In genomic region chrX:45596190-45596808, GRCh38 we compare ENCODE assay signal across 22 cellular contexts.
DNase-seq lines count a peak whose midpoint lies in the region; ATAC-seq, FAIRE-seq and TF ChIP-seq lines count a peak whose summit lies in the region.
"Had no signal": no experiment of that assay in that cellular context is flagged by ENCODE, and none has a peak within 500 bp of the region (broad histone marks: within the 10 kb centered on the region; RNA-seq: fewer than 3 reads in every experiment).

No MANE protein-coding gene starts in this region.

- H3K4me3 ChIP-seq in A549 (no peak overlapping the region), IMR-90 (ENCODE audit: insufficient read depth, low read depth, low read length) (no peak overlapping the region), choroid plexus epithelial cell (ENCODE audit: low read depth, low read length) (no peak overlapping the region)
- H3K4me3 ChIP-seq: testis had no signal

- H3K4ac ChIP-seq in IMR-90 (ENCODE audit: low read depth, low read length): no peak overlapping the region

- H2AK9ac ChIP-seq in IMR-90 (replicated peaks; ENCODE audit: low read depth, low read length, poor library complexity): no peak overlapping the region

- BruUV-seq in IMR-90 (replicated peaks; lab: Mats Ljungman, UMichigan): no TSS peak

- no peak for TF ChIP-seq RAD21 in A549 (conservative IDR thresholded peaks at IDR 0.05 in 1 of 2, IDR thresholded peaks at IDR 0.05 in 1 of 2)
- TF ChIP-seq RAD21 in IMR-90 (IDR thresholded peaks at IDR 0.05; ENCODE audit: low read length): no peak

- no peak for TF ChIP-seq POLR2A in A549 (IDR thresholded peaks at IDR 0.05; ENCODE audit: low read length)
- TF ChIP-seq POLR2A in IMR-90 (IDR thresholded peaks at IDR 0.05; ENCODE audit: low read depth, low read length): no peak

- H3K79me1 ChIP-seq in IMR-90 (ENCODE audit: low read depth in 1 of 2, low read length in 2 of 2): no peaks in the 10 kb centered on the region

- no peak overlapping the region for H3K18ac ChIP-seq in IMR-90 (ENCODE audit: low read depth, low read length)

- no peak overlapping the region; the same call in 1 of the 2 replicates for H2BK120ac ChIP-seq in IMR-90 (ENCODE audit: low read depth, low read length)

- intact Hi-C loops in IMR-90 (cut with micrococcal nuclease): loop anchor here (5.0 kb wide), 1 partner anchor 79 kb away; no protein-coding TSS in a partner anchor

- no peak overlapping the region for H3K14ac ChIP-seq in IMR-90 (replicated peaks; ENCODE audit: low read depth, low read length)

- no peak overlapping the region for H2AFZ ChIP-seq in IMR-90 (replicated peaks; ENCODE audit: low read length, poor library complexity)

- H3K4me3 Mint-ChIP-seq in activated CD4-positive, alpha-beta T cell treated with anti-CD3 and anti-CD28 coated beads, Interleukin-2, amount 10 ng/mL, durations not matched to agents 7 days and 5 days: no peak overlapping the region
- H3K4me3 Mint-ChIP-seq: activated naive CD8-positive, alpha-beta T cell; activated T-cell treated with anti-CD3 and anti-CD28 coated beads, Interleukin-2, amount 50 U/mL, for 72 hours; brain; CD14-positive monocyte; T-helper 1 cell treated with Interleukin-12 subunit alpha and Interleukin-12 subunit beta and Interleukin-4 antibody, amounts not matched to agents 30 μg/mL and 1 μg/mL, for 36 hours had no signal

- H3K4me1 Mint-ChIP-seq in activated CD4-positive, alpha-beta T cell treated with anti-CD3 and anti-CD28 coated beads, Interleukin-2, amount 10 ng/mL, durations not matched to agents 7 days and 5 days: no peaks in the 10 kb centered on the region
- H3K4me1 Mint-ChIP-seq: CD14-positive monocyte had no signal

- 57% methylated on average over 2 of the region's 2 CpGs for WGBS in A549 (ENCODE audit: missing lambda C conversion rate)
- WGBS in IMR-90 (ENCODE audit: extremely low coverage in 2 of 2, insufficient read length in 1 of 2), 2 experiments: 100% methylated on average over 1 of the region's 2 CpGs; no CpG with 5 or more reads in 1 of the 2 experiments

- no peak overlapping the region for H4K91ac ChIP-seq in IMR-90 (ENCODE audit: insufficient read depth, low read depth, low read length)

- no peak for TF ChIP-seq EP300 in A549 (IDR thresholded peaks at IDR 0.05)

- H3K36me3 ChIP-seq in IMR-90 (ENCODE audit: control insufficient read depth, insufficient read depth, low read length): no peaks in the 10 kb centered on the region

- H3K9me3 ChIP-seq in A549 (no peaks in the 10 kb centered on the region), IMR-90 (ENCODE audit: control insufficient read depth, insufficient read depth, low read length) (no peaks in the 10 kb centered on the region)
- H3K9me3 ChIP-seq: testis had no signal

- in situ Hi-C loops in IMR-90 (cut with MboI; ENCODE audit: low sequenced_read_pairs): no loop called here

- H3K4me1 ChIP-seq in A549 (no peaks in the 10 kb centered on the region), IMR-90 (ENCODE audit: control insufficient read depth, insufficient read depth, low read length) (no peaks in the 10 kb centered on the region)
- H3K4me1 ChIP-seq: testis had no signal

- DNase-seq in A549 (ENCODE audit: low read depth in 1 of 2, low spot score in 1 of 2) (no peak), IMR-90 (peak; percentile 3), choroid plexus epithelial cell (ENCODE audit: low read depth) (peak; percentile 45), left lobe of liver (ENCODE audit: low spot score) (no peak), NCI-H2196 treated with DMSO at 0.1 percent for 48 hours (lab: John Stamatoyannopoulos, UW; ENCODE audit: unreplicated experiment) (no peak)
- DNase-seq in activated CD4-positive, alpha-beta T cell treated with anti-CD3 and anti-CD28 coated beads, Interleukin-2, amount 10 ng/mL, durations not matched to agents 7 days and 5 days: no peak
- DNase-seq: activated T-cell treated with anti-CD3 and anti-CD28 coated beads, Interleukin-2, amount 50 U/mL, for 72 hours; hypothalamus; midbrain; NCI-H1048; NCI-H2081 treated with DMSO at 0.1 percent for 48 hours; NCI-H524; SHP77 treated with DMSO at 0.1 percent for 48 hours; stimulated activated CD4-positive, alpha-beta T cell treated with anti-CD3 and anti-CD28 coated beads, Interleukin-12 subunit alpha, Interleukin-12 subunit beta, amount 100 ng/mL, for 4 hours; testis had no signal

- no peak overlapping the region for H2BK20ac ChIP-seq in IMR-90 (ENCODE audit: low read depth, low read length)

- dilution Hi-C loops in IMR-90 (cut with HindIII; ENCODE audit: low sequenced_read_pairs, unreplicated experiment): no loop called here

- peak; percentile 28 for FAIRE-seq in A549 (lab: Jason Lieb, UNC)

- H3K4me2 ChIP-seq in A549: no peak overlapping the region
- peak overlapping the region; percentile 7; the same call in 1 of the 2 replicates for H3K4me2 ChIP-seq in IMR-90 (ENCODE audit: low read depth, low read length)

- peak overlapping the region; percentile 49 for H2BK5ac ChIP-seq in IMR-90 (ENCODE audit: low read depth, low read length, poor library complexity, severe bottlenecking)

- H3K27ac Mint-ChIP-seq in activated CD4-positive, alpha-beta T cell treated with anti-CD3 and anti-CD28 coated beads, Interleukin-2, amount 10 ng/mL, durations not matched to agents 7 days and 5 days: no peak overlapping the region
- H3K27ac Mint-ChIP-seq: activated naive CD8-positive, alpha-beta T cell; activated T-cell treated with anti-CD3 and anti-CD28 coated beads, Interleukin-2, amount 50 U/mL, for 72 hours; brain; CD14-positive monocyte; T-helper 1 cell treated with Interleukin-12 subunit alpha and Interleukin-12 subunit beta and Interleukin-4 antibody, amounts not matched to agents 30 μg/mL and 1 μg/mL, for 36 hours had no signal

- H3K27ac ChIP-seq in A549 (no peak overlapping the region), IMR-90 (ENCODE audit: insufficient read depth, low read length) (no peak overlapping the region)
- H3K27ac ChIP-seq: HL-60, testis had no signal

- CTCF ChIA-PET in A549 (lab: Yijun Ruan, JAX): no interaction called here
- CTCF ChIA-PET in IMR-90 (lab: Yijun Ruan, JAX): no interaction called here
- CTCF ChIA-PET in activated CD4-positive, alpha-beta T cell treated with anti-CD3 and anti-CD28 coated beads, Interleukin-2, amount 10 ng/mL, durations not matched to agents 7 days and 5 days (lab: Charles Lee): no interaction called here

- H4K8ac ChIP-seq in IMR-90 (ENCODE audit: low read depth in 2 of 2, low read length in 2 of 2): 0 out of 4 replicates have a peak overlapping the region, but pooled peaks of 1 of the 2 experiments have one; percentile 12

- H3K36me3 Mint-ChIP-seq in activated CD4-positive, alpha-beta T cell treated with anti-CD3 and anti-CD28 coated beads, Interleukin-2, amount 10 ng/mL, durations not matched to agents 7 days and 5 days (ENCODE audit: low read depth): no peaks in the 10 kb centered on the region
- H3K36me3 Mint-ChIP-seq: activated naive CD8-positive, alpha-beta T cell; brain; CD14-positive monocyte had no signal

- H3K27me3 Mint-ChIP-seq in activated CD4-positive, alpha-beta T cell treated with anti-CD3 and anti-CD28 coated beads, Interleukin-2, amount 10 ng/mL, durations not matched to agents 7 days and 5 days: no peaks in the 10 kb centered on the region
- H3K27me3 Mint-ChIP-seq: activated naive CD8-positive, alpha-beta T cell had no signal

- H3K9ac ChIP-seq in IMR-90 (ENCODE audit: low read depth, low read length): no peak overlapping the region

- no peaks in the 10 kb centered on the region for H4K20me1 ChIP-seq in IMR-90 (ENCODE audit: insufficient read depth, low read length)

- peaks cover 2% of the 10 kb centered on the region for H3K9me3 Mint-ChIP-seq in activated CD4-positive, alpha-beta T cell treated with anti-CD3 and anti-CD28 coated beads, Interleukin-2, amount 10 ng/mL, durations not matched to agents 7 days and 5 days

- no peak overlapping the region for H3K56ac ChIP-seq in IMR-90 (ENCODE audit: extremely low read depth, insufficient read depth, low read length)

- no peak overlapping the region for H4K5ac ChIP-seq in IMR-90 (ENCODE audit: low read depth, low read length)

- no peak overlapping the region for H2BK15ac ChIP-seq in IMR-90 (ENCODE audit: low read depth, low read length)

- no peak overlapping the region for H3K23ac ChIP-seq in IMR-90 (ENCODE audit: low read depth, low read length)

- POLR2A ChIA-PET in A549 (lab: Yijun Ruan, JAX): no interaction called here
- POLR2A ChIA-PET in IMR-90 (lab: Charles Lee; ENCODE audit: unreplicated experiment): no interaction called here
- POLR2A ChIA-PET in activated CD4-positive, alpha-beta T cell treated with anti-CD3 and anti-CD28 coated beads, Interleukin-2, amount 10 ng/mL, durations not matched to agents 7 days and 5 days (lab: Charles Lee): no interaction called here

- no peaks in the 10 kb centered on the region for H3K9me1 ChIP-seq in IMR-90 (ENCODE audit: insufficient read depth, low read length)

- TF ChIP-seq CTCF in A549 (IDR thresholded peaks at IDR 0.05) (no peak), IMR-90 (conservative IDR thresholded peaks at IDR 0.05; ENCODE audit: low read depth, low read length) (0 out of 2 replicates have a peak, but pooled peaks have one; percentile 8), choroid plexus epithelial cell (conservative IDR thresholded peaks at IDR 0.05; ENCODE audit: low read depth, low read length) (no peak)

- ATAC-seq in A549: no peak
- ATAC-seq in IMR-90 (ENCODE audit: low read depth): no peak; the same call in 1 of the 2 replicates
- ATAC-seq in left lobe of liver: peak; percentile 72
- no peak for ATAC-seq in HG03175 (IDR thresholded peaks at IDR 0.05; ENCODE audit: unreplicated experiment)
- no peak for ATAC-seq in HG03280 (IDR thresholded peaks at IDR 0.05; ENCODE audit: unreplicated experiment)
- ATAC-seq: activated T-cell treated with anti-CD3 and anti-CD28 coated beads, Interleukin-2, amount 50 U/mL, for 72 hours had no signal

- H2AK5ac ChIP-seq in IMR-90 (ENCODE audit: low read depth, low read length): no peak overlapping the region

- peaks cover 2% of the 10 kb centered on the region; the same call in 1 of the 2 replicates for H3K27me3 ChIP-seq in IMR-90 (ENCODE audit: control insufficient read depth, insufficient read depth, low read length)
- H3K27me3 ChIP-seq: testis had no signal

TF ChIP-seq in A549, 52 proteins besides CTCF, POLR2A, EP300 and RAD21 (continues in another document):
- TF ChIP-seq, protein P1, sequence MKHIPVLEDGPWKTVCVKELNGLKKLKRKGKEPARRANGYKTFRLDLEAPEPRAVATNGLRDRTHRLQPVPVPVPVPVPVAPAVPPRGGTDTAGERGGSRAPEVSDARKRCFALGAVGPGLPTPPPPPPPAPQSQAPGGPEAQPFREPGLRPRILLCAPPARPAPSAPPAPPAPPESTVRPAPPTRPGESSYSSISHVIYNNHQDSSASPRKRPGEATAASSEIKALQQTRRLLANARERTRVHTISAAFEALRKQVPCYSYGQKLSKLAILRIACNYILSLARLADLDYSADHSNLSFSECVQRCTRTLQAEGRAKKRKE (CRISPR knock-in tag; IDR thresholded peaks at IDR 0.05; ENCODE audit: low read depth): no peak

TF ChIP-seq in IMR-90, 13 proteins besides CTCF, POLR2A, EP300 and RAD21 (continues in another document):
- TF ChIP-seq RCOR1 (IDR thresholded peaks at IDR 0.05; ENCODE audit: insufficient replicate concordance, low read length): no peak
- TF ChIP-seq MAFK (IDR thresholded peaks at IDR 0.05; ENCODE audit: low read depth, low read length): no peak
- no peak for TF ChIP-seq FOS (IDR thresholded peaks at IDR 0.05; ENCODE audit: low read depth, low read length)
- no peak for TF ChIP-seq CHD1 (IDR thresholded peaks at IDR 0.05; ENCODE audit: low read depth, low read length)

Comparison
In these comparisons a context has a peak if more than half of its experiments do, and no peak if none do; other contexts are left out.
1. DNase-seq: peak in IMR-90 (single experiment) and choroid plexus epithelial cell (single experiment); none in A549 (0 of 2), left lobe of liver (single experiment), NCI-H2196 treated with DMSO at 0.1 percent for 48 hours (single experiment) and activated CD4-positive, alpha-beta T cell treated with anti-CD3 and anti-CD28 coated beads, Interleukin-2, amount 10 ng/mL, durations not matched to agents 7 days and 5 days (single experiment).